8 cellular contexts compared by ENCODE assay signal in genomic region chrX:131729295-131729694, GRCh38.
DNase-seq lines count a peak whose midpoint lies in the region; ATAC-seq and TF ChIP-seq lines count a peak whose summit lies in the region.

No MANE protein-coding gene starts in this region.

- DNase-seq in GDM1 (lab: John Stamatoyannopoulos, UW) (peak; percentile 82), adipocyte (ENCODE audit: low read depth) (peak; percentile 74), tibial artery (no peak), iPS-NIHi7 (ENCODE audit: extremely low spot score) (no peak), BE2C (no peak), RKO (ENCODE audit: low spot score) (no peak)

- H3K9me3 ChIP-seq in adipocyte (ENCODE audit: control insufficient read depth, low read length): peaks cover 13% of the 10 kb centered on the region
- H3K9me3 ChIP-seq in neuron (ENCODE audit: low read length): peaks cover 5% of the 10 kb centered on the region
- no peaks in the 10 kb centered on the region for H3K9me3 ChIP-seq in tibial artery
- H3K9me3 ChIP-seq in BE2C: no peaks in the 10 kb centered on the region

- ATAC-seq in HG02571 (IDR thresholded peaks at IDR 0.05; ENCODE audit: unreplicated experiment): peak; percentile 64

- H3K4me1 ChIP-seq in adipocyte (ENCODE audit: control insufficient read depth, insufficient read depth, low read length) (peaks cover 6% of the 10 kb centered on the region), neuron (ENCODE audit: insufficient read depth, low read length) (peaks cover 2% of the 10 kb centered on the region), tibial artery (peaks cover 0 to 6% (median 0%) of the 10 kb centered on the region in 4 donors), BE2C (no peaks in the 10 kb centered on the region)

- TF ChIP-seq CTCF in tibial artery (IDR thresholded peaks at IDR 0.05): no peak
- no peak for TF ChIP-seq CTCF in BE2C (IDR thresholded peaks at IDR 0.05; ENCODE audit: low read depth, low read length)

- no peaks in the 10 kb centered on the region for H3K27me3 ChIP-seq in adipocyte (replicated peaks; ENCODE audit: control insufficient read depth, insufficient read depth, low read length)
- H3K27me3 ChIP-seq in neuron (ENCODE audit: insufficient read depth, low read length): no peaks in the 10 kb centered on the region
- no peaks in the 10 kb centered on the region for H3K27me3 ChIP-seq in tibial artery
- H3K27me3 ChIP-seq in BE2C: no peaks in the 10 kb centered on the region

- H3K36me3 ChIP-seq in adipocyte (ENCODE audit: control insufficient read depth, insufficient read depth, low read length, severe bottlenecking) (no peaks in the 10 kb centered on the region), neuron (ENCODE audit: insufficient read depth, low read length) (peaks cover 4% of the 10 kb centered on the region), tibial artery (no peaks in the 10 kb centered on the region), BE2C (no peaks in the 10 kb centered on the region)

- H2AFZ ChIP-seq in neuron (ENCODE audit: low read depth, low read length): peak overlapping the region; percentile 79

- H3K27ac ChIP-seq in tibial artery: no peak overlapping the region

- H3K9ac ChIP-seq in adipocyte (ENCODE audit: low read length): peak overlapping the region; percentile 88

- peak overlapping the region; percentile 82 for H3K4me3 ChIP-seq in adipocyte (ENCODE audit: low read length)
- H3K4me3 ChIP-seq in neuron (ENCODE audit: low read length): peak overlapping the region; percentile 60
- H3K4me3 ChIP-seq in tibial artery: no peak overlapping the region
- H3K4me3 ChIP-seq in BE2C (ENCODE audit: low read depth, low read length): no peak overlapping the region

- intact Hi-C loops in tibial artery (cut with DNase I; ENCODE audit: low total_unique reads): no loop called here

Comparison
In these comparisons a context has a peak if more than half of its experiments do, and no peak if none do; other contexts are left out.
1. DNase-seq: peak in GDM1 (single experiment) and adipocyte (single experiment); none in tibial artery (0 of 2), iPS-NIHi7 (single experiment), BE2C (single experiment) and RKO (single experiment).
2. H3K4me3 ChIP-seq: peak in adipocyte (single experiment) and neuron (single experiment); none in tibial artery (0 of 2) and BE2C (single experiment).